Comparison of ENCODE assay signal across 8 cellular contexts in the genomic region with DNA sequence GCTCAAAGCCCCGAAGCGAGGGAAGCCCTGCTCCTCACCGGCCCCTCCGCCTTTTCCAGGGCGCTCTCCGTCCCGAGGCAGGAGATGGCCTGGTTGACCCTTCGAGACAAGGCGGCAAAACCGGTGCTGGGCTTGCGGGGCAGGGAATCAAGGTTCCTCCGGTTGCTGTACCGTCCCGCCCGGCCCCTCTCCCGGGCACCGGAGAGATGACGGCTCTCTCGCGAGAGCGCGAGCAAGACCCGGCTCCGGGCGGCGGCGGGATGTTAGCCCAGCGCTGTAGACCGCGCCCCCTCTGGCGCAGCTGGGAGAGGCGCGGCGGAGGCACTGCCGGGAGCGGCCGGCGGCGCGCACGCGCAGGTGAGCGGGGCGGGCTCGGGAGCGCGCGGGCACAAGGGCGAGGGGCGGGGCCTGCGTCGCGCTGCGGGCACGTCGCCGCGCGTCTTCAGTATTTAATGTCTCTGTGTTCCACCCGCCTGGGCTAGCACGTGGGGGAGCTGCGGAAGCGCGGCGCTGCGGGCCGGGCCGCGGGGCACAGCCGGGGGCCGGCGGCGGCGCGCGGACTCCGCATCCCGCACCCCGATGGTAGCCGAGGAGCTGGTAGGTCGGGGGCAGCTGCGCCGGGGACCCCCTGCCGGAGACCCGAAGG.
DNase-seq lines count a peak whose midpoint lies in the region; ATAC-seq lines count a peak whose summit lies in the region.

A gene with protein sequence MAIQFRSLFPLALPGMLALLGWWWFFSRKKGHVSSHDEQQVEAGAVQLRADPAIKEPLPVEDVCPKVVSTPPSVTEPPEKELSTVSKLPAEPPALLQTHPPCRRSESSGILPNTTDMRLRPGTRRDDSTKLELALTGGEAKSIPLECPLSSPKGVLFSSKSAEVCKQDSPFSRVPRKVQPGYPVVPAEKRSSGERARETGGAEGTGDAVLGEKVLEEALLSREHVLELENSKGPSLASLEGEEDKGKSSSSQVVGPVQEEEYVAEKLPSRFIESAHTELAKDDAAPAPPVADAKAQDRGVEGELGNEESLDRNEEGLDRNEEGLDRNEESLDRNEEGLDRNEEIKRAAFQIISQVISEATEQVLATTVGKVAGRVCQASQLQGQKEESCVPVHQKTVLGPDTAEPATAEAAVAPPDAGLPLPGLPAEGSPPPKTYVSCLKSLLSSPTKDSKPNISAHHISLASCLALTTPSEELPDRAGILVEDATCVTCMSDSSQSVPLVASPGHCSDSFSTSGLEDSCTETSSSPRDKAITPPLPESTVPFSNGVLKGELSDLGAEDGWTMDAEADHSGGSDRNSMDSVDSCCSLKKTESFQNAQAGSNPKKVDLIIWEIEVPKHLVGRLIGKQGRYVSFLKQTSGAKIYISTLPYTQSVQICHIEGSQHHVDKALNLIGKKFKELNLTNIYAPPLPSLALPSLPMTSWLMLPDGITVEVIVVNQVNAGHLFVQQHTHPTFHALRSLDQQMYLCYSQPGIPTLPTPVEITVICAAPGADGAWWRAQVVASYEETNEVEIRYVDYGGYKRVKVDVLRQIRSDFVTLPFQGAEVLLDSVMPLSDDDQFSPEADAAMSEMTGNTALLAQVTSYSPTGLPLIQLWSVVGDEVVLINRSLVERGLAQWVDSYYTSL (plus strand): TSS at position 445 of the 646 bp plus-strand sequence. CDS start 20,219 bp downstream, outside the sequence.

- peak within 1 kb of the TSS; percentile 96 for H3K27ac ChIP-seq in caudate nucleus (ENCODE audit: low read depth, low read length)

- ATAC-seq in GM19035 (IDR thresholded peaks at IDR 0.05; ENCODE audit: unreplicated experiment), result peak; percentile 87
- peak; percentile 86 for ATAC-seq in HG03342 (IDR thresholded peaks at IDR 0.05; ENCODE audit: unreplicated experiment)

- DNase-seq in AG20443 (ENCODE audit: low spot score) (peak; percentile 100), NCI-H345 treated with DMSO at 0.1 percent for 48 hours (lab: John Stamatoyannopoulos, UW; ENCODE audit: unreplicated experiment) (peak; percentile 96), caudate nucleus (lab: John Stamatoyannopoulos, UW) (peak; percentile 42 to 96 (median 89)), iris pigment epithelial cell (ENCODE audit: low read depth) (peak; percentile 94)
- peak; percentile 86 to 96 (median 91) for DNase-seq in activated CD4-positive, CD25-positive, alpha-beta regulatory T cell (lab: John Stamatoyannopoulos, UW)
- peak; percentile 93 for DNase-seq in stimulated activated CD4-positive, alpha-beta T cell treated with anti-CD3 and anti-CD28 coated beads, Interleukin-12 subunit alpha, Interleukin-12 subunit beta, amount 100 ng/mL, for 4 hours

Comparison
In these comparisons a context has a peak if more than half of its experiments do, and no peak if none do; other contexts are left out.
1. Peak in every context shown above with its lines: DNase-seq, ATAC-seq and H3K27ac ChIP-seq.